Comparison of ENCODE assay signal across 11 cellular contexts in the genomic region with DNA sequence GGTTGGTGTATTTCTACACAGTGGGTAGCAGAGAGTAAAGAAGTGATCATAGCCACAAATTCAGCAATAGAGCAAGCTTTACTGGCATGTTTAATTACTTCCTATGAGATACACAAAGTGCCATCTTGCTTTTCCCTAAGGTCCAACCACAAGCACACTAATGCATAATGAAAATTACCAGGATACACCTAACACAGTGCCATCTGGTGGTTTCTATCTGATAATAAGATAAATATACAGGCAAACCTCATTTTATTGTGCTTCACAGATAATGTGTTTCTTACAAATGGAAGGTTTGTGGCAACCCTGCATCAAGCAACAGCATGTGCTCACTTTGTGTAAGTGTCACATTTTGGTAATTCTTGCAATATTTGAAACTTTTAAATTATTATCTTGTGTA.
DNase-seq lines count a peak whose midpoint lies in the region; TF ChIP-seq lines count a peak whose summit lies in the region.
"Had no signal": no experiment of that assay in that cellular context is flagged by ENCODE, and none has a peak within 500 bp of the region (broad histone marks: within the 10 kb centered on the region; RNA-seq: fewer than 3 reads in every experiment).

No MANE protein-coding gene starts in this region.

- H3K27me3 ChIP-seq in MM.1S (replicated peaks; ENCODE audit: insufficient read depth, low read length) (no peaks in the 10 kb centered on the region), kidney epithelial cell (ENCODE audit: control insufficient read depth, insufficient read depth, low read length) (no peaks in the 10 kb centered on the region)
- H3K27me3 ChIP-seq: left lung had no signal

- H4K20me1 ChIP-seq in MM.1S (ENCODE audit: insufficient read depth, low read length) = no peaks in the 10 kb centered on the region

- no peaks in the 10 kb centered on the region for H3K4me1 ChIP-seq in MM.1S (ENCODE audit: low read length)
- H3K4me1 ChIP-seq: left lung had no signal

- no peak overlapping the region for H3K9ac ChIP-seq in MM.1S (ENCODE audit: low read length)

- TF ChIP-seq CTCF in MM.1S (IDR thresholded peaks at IDR 0.05; ENCODE audit: low read length) (peak; percentile 15; the same call in 1 of the 2 replicates), VCaP (conservative IDR thresholded peaks at IDR 0.05) (peak; percentile 70), kidney epithelial cell (IDR thresholded peaks at IDR 0.05; ENCODE audit: insufficient read depth, low read length, poor library complexity, severe bottlenecking) (peak; percentile 34)

- no peaks in the 10 kb centered on the region for H3K79me2 ChIP-seq in MM.1S (ENCODE audit: low read length)

- H3K27ac ChIP-seq in MM.1S (ENCODE audit: low read length) (no peak overlapping the region), VCaP (no peak overlapping the region)
- H3K27ac ChIP-seq: HL-60, left lung had no signal

- no peaks in the 10 kb centered on the region for H3K9me2 ChIP-seq in MM.1S (replicated peaks; ENCODE audit: insufficient read depth, low read length)

- no peaks in the 10 kb centered on the region for H3F3A ChIP-seq in MM.1S (ENCODE audit: insufficient read depth, low read length)

- peak; percentile 54 for DNase-seq in DMS53 (lab: John Stamatoyannopoulos, UW)
- DNase-seq in MM.1S = no peak
- DNase-seq in kidney epithelial cell (ENCODE audit: low read depth) = no peak
- DNase-seq in activated CD4-positive, CD25-positive, alpha-beta regulatory T cell (lab: John Stamatoyannopoulos, UW) = no peak
- DNase-seq in stimulated activated CD4-positive, alpha-beta T cell treated with anti-CD3 and anti-CD28 coated beads, Interleukin-2, amount 100 ng/mL, for 24 hours = no peak
- no peak for DNase-seq in SKM-1 (lab: John Stamatoyannopoulos, UW; ENCODE audit: unreplicated experiment)
- no peak for DNase-seq in NCI-H345 (lab: John Stamatoyannopoulos, UW)
- DNase-seq: left lung, right cardiac atrium had no signal

- H2AFZ ChIP-seq in MM.1S (ENCODE audit: low read length) = no peak overlapping the region

- no peak overlapping the region for H3K4me3 ChIP-seq in MM.1S (ENCODE audit: low read length)
- H3K4me3 ChIP-seq in kidney epithelial cell (ENCODE audit: low read depth, low read length) = no peak overlapping the region
- H3K4me3 ChIP-seq: left lung had no signal

- H3K9me3 ChIP-seq in MM.1S (replicated peaks; ENCODE audit: insufficient read depth, low read length) = no peaks in the 10 kb centered on the region
- H3K9me3 ChIP-seq: left lung had no signal

- H3K36me3 ChIP-seq in MM.1S (replicated peaks; ENCODE audit: insufficient read depth, low read length) (no peaks in the 10 kb centered on the region), kidney epithelial cell (ENCODE audit: control insufficient read depth, insufficient read depth, low read length) (no peaks in the 10 kb centered on the region)
- H3K36me3 ChIP-seq: left lung had no signal

- H3K4me2 ChIP-seq in MM.1S (ENCODE audit: low read depth, low read length) = no peak overlapping the region

Comparison
In these comparisons a context has a peak if more than half of its experiments do, and no peak if none do; other contexts are left out.
1. CTCF ChIP-seq: peak in every context shown above with its lines; median percentile 70 in VCaP; 34 in kidney epithelial cell; 15 in MM.1S.